27 cellular contexts compared by ENCODE assay signal in the genomic region with DNA sequence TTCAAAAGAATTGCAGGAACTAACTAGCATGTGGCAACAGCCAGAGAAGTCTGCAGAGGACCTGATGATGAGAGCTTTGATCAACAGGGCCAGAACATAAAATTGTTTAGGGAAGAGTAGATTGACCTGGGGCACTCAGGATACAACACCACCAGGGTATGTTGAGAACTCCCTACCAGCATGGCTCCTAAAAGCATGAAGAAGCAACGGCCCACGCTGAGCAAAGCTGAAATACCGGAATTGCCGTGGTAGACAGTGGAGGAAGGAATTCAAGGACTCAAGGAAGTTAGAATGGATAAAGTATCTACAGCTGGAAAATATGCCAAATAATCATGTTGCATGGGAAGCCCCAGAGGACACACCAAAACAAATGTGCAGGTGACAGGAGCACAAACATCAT.
"Had no signal": no experiment of that assay in that cellular context is flagged by ENCODE, and none has a peak within 500 bp of the region (broad histone marks: within the 10 kb centered on the region; RNA-seq: fewer than 3 reads in every experiment).

No MANE protein-coding gene starts in this region.

- H3K4me3 ChIP-seq: stomach, suprapubic skin, testis, thoracic aorta, thyroid gland, tibial artery, tibial nerve, transverse colon, upper lobe of left lung, upper lobe of right lung, uterus, vagina had no signal

- H3K9me3 Mint-ChIP-seq: stimulated activated effector memory CD8-positive, alpha-beta T cell treated with anti-CD3 and anti-CD28 coated beads, Interleukin-12 subunit alpha, Interleukin-12 subunit beta, amount 100 ng/mL, for 72 hours; stimulated activated memory B cell treated with anti-CD40 and anti-IgM and Interleukin-4, amounts not matched to agents 10 μg/mL and 1 μg/mL and 100 μg/mL, for 72 hours; stimulated activated naive B cell treated with anti-CD40 and anti-IgM and Interleukin-4, amounts not matched to agents 10 μg/mL and 1 μg/mL and 100 μg/mL, for 72 hours; stimulated activated naive CD8-positive, alpha-beta T cell treated with anti-CD3 and anti-CD28 coated beads, Interleukin-15, amount 100 ng/mL, for 72 hours; stimulated activated naive CD8-positive, alpha-beta T cell treated with anti-CD3 and anti-CD28 coated beads, Interleukin-15, Interleukin-2, amounts not matched to agents 100 ng/mL and 50 ng/mL, for 24 hours; type B pancreatic cell had no signal

- H3K4me1 Mint-ChIP-seq: stimulated activated effector memory CD8-positive, alpha-beta T cell treated with anti-CD3 and anti-CD28 coated beads, Interleukin-12 subunit alpha, Interleukin-12 subunit beta, amount 100 ng/mL, for 72 hours; stimulated activated memory B cell treated with anti-CD40 and anti-IgM and Interleukin-4, amounts not matched to agents 10 μg/mL and 1 μg/mL and 100 μg/mL, for 72 hours; stimulated activated naive B cell treated with anti-CD40 and anti-IgM and Interleukin-4, amounts not matched to agents 10 μg/mL and 1 μg/mL and 100 μg/mL, for 72 hours; stimulated activated naive CD8-positive, alpha-beta T cell treated with anti-CD3 and anti-CD28 coated beads, Interleukin-15, amount 100 ng/mL, for 72 hours had no signal

- H3K4me3 Mint-ChIP-seq: stimulated activated effector memory CD8-positive, alpha-beta T cell treated with anti-CD3 and anti-CD28 coated beads, Interleukin-12 subunit alpha, Interleukin-12 subunit beta, amount 100 ng/mL, for 72 hours; stimulated activated memory B cell treated with anti-CD40 and anti-IgM and Interleukin-4, amounts not matched to agents 10 μg/mL and 1 μg/mL and 100 μg/mL, for 72 hours; stimulated activated naive B cell treated with anti-CD40 and anti-IgM and Interleukin-4, amounts not matched to agents 10 μg/mL and 1 μg/mL and 100 μg/mL, for 72 hours; stimulated activated naive CD8-positive, alpha-beta T cell treated with anti-CD3 and anti-CD28 coated beads, Interleukin-15, amount 100 ng/mL, for 72 hours; stimulated activated naive CD8-positive, alpha-beta T cell treated with anti-CD3 and anti-CD28 coated beads, Interleukin-15, Interleukin-2, amounts not matched to agents 100 ng/mL and 50 ng/mL, for 24 hours; type B pancreatic cell had no signal

- DNase-seq: stimulated activated CD4-positive, alpha-beta T cell treated with anti-CD3 and anti-CD28 coated beads, Interleukin-2, amount 100 ng/mL, for 48 hours; stimulated activated CD4-positive, alpha-beta T cell treated with anti-CD3 and anti-CD28 coated beads, Interleukin-4, amount 100 ng/mL, for 1 hour; stimulated activated CD4-positive, alpha-beta T cell treated with anti-CD3 and anti-CD28 coated beads, Interleukin-4, amount 100 ng/mL, for 24 hours; stimulated activated CD4-positive, alpha-beta T cell treated with anti-CD3 and anti-CD28 coated beads, Interleukin-4, amount 100 ng/mL, for 4 hours; stimulated activated CD8-positive, alpha-beta memory T cell treated with anti-CD3 and anti-CD28 coated beads, Interleukin-4, amount 100 ng/mL, for 48 hours; stimulated activated naive B cell treated with anti-CD40 and anti-IgM and Interleukin-4, amounts not matched to agents 10 μg/mL and 1 μg/mL and 100 μg/mL, for 72 hours; stimulated activated naive CD4-positive, alpha-beta T cell; stimulated activated naive CD4-positive, alpha-beta T cell treated with Interleukin-2 at 50 U/mL for 16 hours; stimulated activated naive CD8-positive, alpha-beta T cell treated with anti-CD3 and anti-CD28 coated beads, Interleukin-15, amount 100 ng/mL, for 72 hours; stimulated activated naive CD8-positive, alpha-beta T cell treated with anti-CD3 and anti-CD28 coated beads, Interleukin-15, Interleukin-2, amounts not matched to agents 100 U/mL and 50 U/mL, for 24 hours; stomach; substantia nigra; testis; thyroid gland; tibial artery; transverse colon; upper lobe of left lung; upper lobe of right lung; uterus had no signal

- H3K27me3 Mint-ChIP-seq: stimulated activated memory B cell treated with anti-CD40 and anti-IgM and Interleukin-4, amounts not matched to agents 10 μg/mL and 1 μg/mL and 100 μg/mL, for 72 hours; stimulated activated naive B cell treated with anti-CD40 and anti-IgM and Interleukin-4, amounts not matched to agents 10 μg/mL and 1 μg/mL and 100 μg/mL, for 72 hours; stimulated activated naive CD8-positive, alpha-beta T cell treated with anti-CD3 and anti-CD28 coated beads, Interleukin-15, amount 100 ng/mL, for 72 hours; stimulated activated naive CD8-positive, alpha-beta T cell treated with anti-CD3 and anti-CD28 coated beads, Interleukin-15, Interleukin-2, amounts not matched to agents 100 ng/mL and 50 ng/mL, for 24 hours; type B pancreatic cell had no signal

- H3K36me3 ChIP-seq: uterus had no signal

- H3K27ac ChIP-seq: stomach, suprapubic skin, testis, thoracic aorta, thyroid gland, tibial artery, tibial nerve, transverse colon, upper lobe of left lung, upper lobe of right lung, uterus, vagina had no signal

- H3K9me3 ChIP-seq: stomach, suprapubic skin, testis, thoracic aorta, thyroid gland, tibial artery, tibial nerve, transverse colon, upper lobe of left lung, upper lobe of right lung, uterus, vagina had no signal

- H3K27me3 ChIP-seq: stomach, suprapubic skin, testis, thyroid gland, tibial artery, tibial nerve, transverse colon, upper lobe of left lung, upper lobe of right lung, uterus, vagina had no signal

- H3K4me1 ChIP-seq: stomach, suprapubic skin, testis, thyroid gland, tibial artery, tibial nerve, transverse colon, upper lobe of left lung, upper lobe of right lung, uterus, vagina had no signal

- ATAC-seq: stimulated activated effector memory CD8-positive, alpha-beta T cell treated with anti-CD3 and anti-CD28 coated beads, Interleukin-12 subunit alpha, Interleukin-12 subunit beta, amount 100 ng/mL, for 72 hours; stimulated activated memory B cell treated with anti-CD40 and anti-IgM and Interleukin-4, amounts not matched to agents 10 μg/mL and 1 μg/mL and 100 μg/mL, for 72 hours; stimulated activated naive B cell treated with anti-CD40 and anti-IgM and Interleukin-4, amounts not matched to agents 10 μg/mL and 1 μg/mL and 100 μg/mL, for 72 hours; stimulated activated naive CD8-positive, alpha-beta T cell treated with anti-CD3 and anti-CD28 coated beads, Interleukin-15, amount 100 ng/mL, for 72 hours; stimulated activated naive CD8-positive, alpha-beta T cell treated with anti-CD3 and anti-CD28 coated beads, Interleukin-15, Interleukin-2, amounts not matched to agents 100 U/mL and 50 U/mL, for 24 hours; upper lobe of right lung had no signal

- H3K27ac Mint-ChIP-seq: stimulated activated effector memory CD8-positive, alpha-beta T cell treated with anti-CD3 and anti-CD28 coated beads, Interleukin-12 subunit alpha, Interleukin-12 subunit beta, amount 100 ng/mL, for 72 hours; stimulated activated memory B cell treated with anti-CD40 and anti-IgM and Interleukin-4, amounts not matched to agents 10 μg/mL and 1 μg/mL and 100 μg/mL, for 72 hours; stimulated activated naive B cell treated with anti-CD40 and anti-IgM and Interleukin-4, amounts not matched to agents 10 μg/mL and 1 μg/mL and 100 μg/mL, for 72 hours; stimulated activated naive CD8-positive, alpha-beta T cell treated with anti-CD3 and anti-CD28 coated beads, Interleukin-15, amount 100 ng/mL, for 72 hours; stimulated activated naive CD8-positive, alpha-beta T cell treated with anti-CD3 and anti-CD28 coated beads, Interleukin-15, Interleukin-2, amounts not matched to agents 100 ng/mL and 50 ng/mL, for 24 hours; type B pancreatic cell had no signal
